Comparison of ENCODE assay signal across 15 cellular contexts in genomic region chr19:33459220-33459619, GRCh38.
"Had no signal": no experiment of that assay in that cellular context is flagged by ENCODE, and none has a peak within 500 bp of the region (broad histone marks: within the 10 kb centered on the region; RNA-seq: fewer than 3 reads in every experiment).

No MANE protein-coding gene starts in this region.

- H3K27me3 ChIP-seq: brain microvascular endothelial cell, esophagus squamous epithelium, right lobe of liver, upper lobe of left lung had no signal

- H3K27ac ChIP-seq: brain microvascular endothelial cell, esophagus squamous epithelium, prostate gland, right lobe of liver, upper lobe of left lung had no signal

- H3K36me3 ChIP-seq: brain microvascular endothelial cell, prostate gland had no signal

- H3K4me1 ChIP-seq: esophagus squamous epithelium, prostate gland, right lobe of liver, upper lobe of left lung had no signal

- H3K4me3 ChIP-seq: esophagus squamous epithelium, prostate gland, right lobe of liver, upper lobe of left lung had no signal

- H3K9me3 ChIP-seq: esophagus squamous epithelium, prostate gland, right lobe of liver, upper lobe of left lung had no signal

- DNase-seq: activated CD4-positive, alpha-beta memory T cell treated with anti-CD3 and anti-CD28 coated beads for 36 hours; activated CD4-positive, alpha-beta T cell treated with anti-CD3 and anti-CD28 coated beads for 36 hours; activated CD8-positive, alpha-beta memory T cell treated with anti-CD3 and anti-CD28 coated beads, Interleukin-2, amount 10 ng/mL, durations not matched to agents 7 days and 5 days; activated T-cell treated with anti-CD3 and anti-CD28 coated beads, Interleukin-2, amount 50 U/mL, for 72 hours; anterior cingulate cortex; brain microvascular endothelial cell; cortex of kidney; effector CD4-positive, alpha-beta T cell; esophagus squamous epithelium; hypothalamus; stimulated activated CD4-positive, alpha-beta T cell treated with anti-CD3 and anti-CD28 coated beads, Interleukin-1b, Interleukin-23, amount 100 ng/mL, for 48 hours; stimulated activated naive CD8-positive, alpha-beta T cell treated with anti-CD3 and anti-CD28 coated beads, Interleukin-15, amount 100 ng/mL, for 72 hours had no signal
